ENCODE assay signal across 1 cellular context in the genomic region with DNA sequence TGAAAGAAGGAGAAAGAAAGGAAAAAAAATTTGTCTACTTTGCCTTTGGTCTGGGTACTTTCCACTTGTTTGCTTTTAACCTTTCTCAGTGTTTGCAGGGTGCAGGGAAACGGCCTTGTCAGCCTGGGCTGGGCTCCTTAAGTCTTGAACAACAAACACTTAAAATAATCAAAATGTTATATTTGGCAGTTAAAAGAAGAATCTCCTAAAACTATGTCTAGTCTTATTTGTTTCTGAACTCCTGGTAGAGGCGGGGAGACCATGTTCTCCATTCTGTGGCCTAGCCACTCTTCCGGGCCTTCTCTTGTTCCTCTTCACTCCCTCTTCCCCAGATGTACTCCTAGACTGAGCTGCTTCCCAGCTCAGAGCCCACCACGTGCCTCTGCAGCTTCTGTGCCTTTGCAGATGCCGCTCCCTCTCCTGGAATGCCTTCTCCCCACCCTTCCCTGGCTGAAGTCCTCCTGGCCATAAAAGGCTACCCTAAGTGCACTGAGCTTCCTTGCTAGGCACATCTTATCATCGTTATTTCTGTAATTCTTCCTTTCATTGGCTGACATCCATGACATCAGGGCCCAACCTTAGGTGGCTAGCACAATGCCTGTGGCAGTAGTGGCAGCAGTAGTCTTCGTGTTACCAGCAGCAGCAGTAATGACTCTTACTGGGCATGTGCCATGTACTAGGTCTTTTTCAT.
TF ChIP-seq lines count a peak whose summit lies in the region.

No MANE protein-coding gene starts in this region.

TF ChIP-seq in K562, 482 proteins besides CTCF, POLR2A, EP300 and RAD21 (continued from another document):
- TF ChIP-seq, protein P1, sequence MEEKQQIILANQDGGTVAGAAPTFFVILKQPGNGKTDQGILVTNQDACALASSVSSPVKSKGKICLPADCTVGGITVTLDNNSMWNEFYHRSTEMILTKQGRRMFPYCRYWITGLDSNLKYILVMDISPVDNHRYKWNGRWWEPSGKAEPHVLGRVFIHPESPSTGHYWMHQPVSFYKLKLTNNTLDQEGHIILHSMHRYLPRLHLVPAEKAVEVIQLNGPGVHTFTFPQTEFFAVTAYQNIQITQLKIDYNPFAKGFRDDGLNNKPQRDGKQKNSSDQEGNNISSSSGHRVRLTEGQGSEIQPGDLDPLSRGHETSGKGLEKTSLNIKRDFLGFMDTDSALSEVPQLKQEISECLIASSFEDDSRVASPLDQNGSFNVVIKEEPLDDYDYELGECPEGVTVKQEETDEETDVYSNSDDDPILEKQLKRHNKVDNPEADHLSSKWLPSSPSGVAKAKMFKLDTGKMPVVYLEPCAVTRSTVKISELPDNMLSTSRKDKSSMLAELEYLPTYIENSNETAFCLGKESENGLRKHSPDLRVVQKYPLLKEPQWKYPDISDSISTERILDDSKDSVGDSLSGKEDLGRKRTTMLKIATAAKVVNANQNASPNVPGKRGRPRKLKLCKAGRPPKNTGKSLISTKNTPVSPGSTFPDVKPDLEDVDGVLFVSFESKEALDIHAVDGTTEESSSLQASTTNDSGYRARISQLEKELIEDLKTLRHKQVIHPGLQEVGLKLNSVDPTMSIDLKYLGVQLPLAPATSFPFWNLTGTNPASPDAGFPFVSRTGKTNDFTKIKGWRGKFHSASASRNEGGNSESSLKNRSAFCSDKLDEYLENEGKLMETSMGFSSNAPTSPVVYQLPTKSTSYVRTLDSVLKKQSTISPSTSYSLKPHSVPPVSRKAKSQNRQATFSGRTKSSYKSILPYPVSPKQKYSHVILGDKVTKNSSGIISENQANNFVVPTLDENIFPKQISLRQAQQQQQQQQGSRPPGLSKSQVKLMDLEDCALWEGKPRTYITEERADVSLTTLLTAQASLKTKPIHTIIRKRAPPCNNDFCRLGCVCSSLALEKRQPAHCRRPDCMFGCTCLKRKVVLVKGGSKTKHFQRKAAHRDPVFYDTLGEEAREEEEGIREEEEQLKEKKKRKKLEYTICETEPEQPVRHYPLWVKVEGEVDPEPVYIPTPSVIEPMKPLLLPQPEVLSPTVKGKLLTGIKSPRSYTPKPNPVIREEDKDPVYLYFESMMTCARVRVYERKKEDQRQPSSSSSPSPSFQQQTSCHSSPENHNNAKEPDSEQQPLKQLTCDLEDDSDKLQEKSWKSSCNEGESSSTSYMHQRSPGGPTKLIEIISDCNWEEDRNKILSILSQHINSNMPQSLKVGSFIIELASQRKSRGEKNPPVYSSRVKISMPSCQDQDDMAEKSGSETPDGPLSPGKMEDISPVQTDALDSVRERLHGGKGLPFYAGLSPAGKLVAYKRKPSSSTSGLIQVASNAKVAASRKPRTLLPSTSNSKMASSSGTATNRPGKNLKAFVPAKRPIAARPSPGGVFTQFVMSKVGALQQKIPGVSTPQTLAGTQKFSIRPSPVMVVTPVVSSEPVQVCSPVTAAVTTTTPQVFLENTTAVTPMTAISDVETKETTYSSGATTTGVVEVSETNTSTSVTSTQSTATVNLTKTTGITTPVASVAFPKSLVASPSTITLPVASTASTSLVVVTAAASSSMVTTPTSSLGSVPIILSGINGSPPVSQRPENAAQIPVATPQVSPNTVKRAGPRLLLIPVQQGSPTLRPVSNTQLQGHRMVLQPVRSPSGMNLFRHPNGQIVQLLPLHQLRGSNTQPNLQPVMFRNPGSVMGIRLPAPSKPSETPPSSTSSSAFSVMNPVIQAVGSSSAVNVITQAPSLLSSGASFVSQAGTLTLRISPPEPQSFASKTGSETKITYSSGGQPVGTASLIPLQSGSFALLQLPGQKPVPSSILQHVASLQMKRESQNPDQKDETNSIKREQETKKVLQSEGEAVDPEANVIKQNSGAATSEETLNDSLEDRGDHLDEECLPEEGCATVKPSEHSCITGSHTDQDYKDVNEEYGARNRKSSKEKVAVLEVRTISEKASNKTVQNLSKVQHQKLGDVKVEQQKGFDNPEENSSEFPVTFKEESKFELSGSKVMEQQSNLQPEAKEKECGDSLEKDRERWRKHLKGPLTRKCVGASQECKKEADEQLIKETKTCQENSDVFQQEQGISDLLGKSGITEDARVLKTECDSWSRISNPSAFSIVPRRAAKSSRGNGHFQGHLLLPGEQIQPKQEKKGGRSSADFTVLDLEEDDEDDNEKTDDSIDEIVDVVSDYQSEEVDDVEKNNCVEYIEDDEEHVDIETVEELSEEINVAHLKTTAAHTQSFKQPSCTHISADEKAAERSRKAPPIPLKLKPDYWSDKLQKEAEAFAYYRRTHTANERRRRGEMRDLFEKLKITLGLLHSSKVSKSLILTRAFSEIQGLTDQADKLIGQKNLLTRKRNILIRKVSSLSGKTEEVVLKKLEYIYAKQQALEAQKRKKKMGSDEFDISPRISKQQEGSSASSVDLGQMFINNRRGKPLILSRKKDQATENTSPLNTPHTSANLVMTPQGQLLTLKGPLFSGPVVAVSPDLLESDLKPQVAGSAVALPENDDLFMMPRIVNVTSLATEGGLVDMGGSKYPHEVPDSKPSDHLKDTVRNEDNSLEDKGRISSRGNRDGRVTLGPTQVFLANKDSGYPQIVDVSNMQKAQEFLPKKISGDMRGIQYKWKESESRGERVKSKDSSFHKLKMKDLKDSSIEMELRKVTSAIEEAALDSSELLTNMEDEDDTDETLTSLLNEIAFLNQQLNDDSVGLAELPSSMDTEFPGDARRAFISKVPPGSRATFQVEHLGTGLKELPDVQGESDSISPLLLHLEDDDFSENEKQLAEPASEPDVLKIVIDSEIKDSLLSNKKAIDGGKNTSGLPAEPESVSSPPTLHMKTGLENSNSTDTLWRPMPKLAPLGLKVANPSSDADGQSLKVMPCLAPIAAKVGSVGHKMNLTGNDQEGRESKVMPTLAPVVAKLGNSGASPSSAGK (IDR thresholded peaks at IDR 0.05) = 0 out of 2 replicates have a peak, but pooled peaks have one; percentile 30
- TF ChIP-seq GABPB2 (CRISPR knock-in tag; conservative IDR thresholded peaks at IDR 0.05) = no peak
